ENCODE assay signal across 8 cellular contexts in the genomic region with DNA sequence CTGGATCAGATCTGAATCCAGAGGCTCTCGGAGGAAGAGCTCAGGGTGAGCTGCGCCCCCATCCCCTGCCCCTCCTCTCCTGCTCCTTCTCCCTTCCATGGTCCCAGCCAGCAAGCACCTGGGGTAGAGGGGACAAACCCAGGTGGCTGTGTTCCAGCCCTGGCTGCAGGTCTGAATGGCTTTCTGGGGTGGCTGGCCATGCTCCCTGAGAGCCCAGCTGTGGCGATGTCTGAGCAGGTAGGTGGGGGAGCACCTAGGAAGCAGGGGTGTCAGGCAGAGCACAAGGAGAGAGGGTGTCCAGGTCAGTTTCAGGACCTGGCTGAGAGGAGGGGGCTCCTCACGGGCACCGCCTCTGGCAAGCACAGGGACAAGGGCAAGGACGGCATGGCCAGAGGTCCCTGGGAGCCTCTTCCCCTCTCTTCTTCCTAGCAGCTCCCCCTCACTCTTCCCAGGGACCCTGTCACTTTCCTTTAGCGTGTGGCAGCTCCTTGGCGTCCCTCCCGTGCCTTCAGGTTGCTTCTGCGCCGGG.
DNase-seq lines count a peak whose midpoint lies in the region; FAIRE-seq and TF ChIP-seq lines count a peak whose summit lies in the region.

No MANE protein-coding gene starts in this region.

- no peaks in the 10 kb centered on the region for H3K9me2 ChIP-seq in OCI-LY1 (ENCODE audit: low read depth, low read length)

- H3K9me3 Mint-ChIP-seq in neural crest cell, result no peaks in the 10 kb centered on the region

- H4K20me1 ChIP-seq in BLaER1 (peaks cover 32% of the 10 kb centered on the region), OCI-LY1 (ENCODE audit: insufficient read depth, low read length) (no peaks in the 10 kb centered on the region), H1 (replicated peaks in 1 of 2; ENCODE audit: control insufficient read depth in 1 of 2, insufficient read depth in 2 of 2, low read length in 2 of 2) (peaks cover 5 to 11% of the 10 kb centered on the region in 2 experiments)

- peak overlapping the region; percentile 40; the same call in 1 of the 2 replicates for H2BK12ac ChIP-seq in H1 (ENCODE audit: low read depth, low read length)

- H2BK15ac ChIP-seq in H1 (ENCODE audit: low read length), result peak overlapping the region; percentile 65; the same call in 1 of the 2 replicates

- peaks cover 6% of the 10 kb centered on the region for H3K36me3 Mint-ChIP-seq in neural crest cell (ENCODE audit: low read depth)

- 9% methylated on average over 9 of the region's 11 CpGs; no CpG with 5 or more reads in 1 of the 2 experiments for WGBS in H1 (ENCODE audit: extremely low coverage in 1 of 2, insufficient coverage in 1 of 2, insufficient read length in 1 of 2, insufficient replicate concordance in 2 of 2, low coverage in 1 of 2, low lambda C conversion rate in 2 of 2, missing lambda C conversion rate in 1 of 2), 2 experiments

- peaks cover 25% of the 10 kb centered on the region for H3K79me1 ChIP-seq in H1 (ENCODE audit: low read depth, low read length)

- H3K9ac ChIP-seq in BLaER1 (peak overlapping the region; percentile 98), OCI-LY1 (ENCODE audit: low read length) (peak overlapping the region; percentile 97), H1 (replicated peaks in 1 of 4; ENCODE audit: extremely low read depth in 1 of 4, low read depth in 3 of 4, low read length in 3 of 4) (peak overlapping the region in 3 of 4 experiments; percentile 2 to 58 (median 21); a peak in 5 of 7 replicates)

- H3K18ac ChIP-seq in H1 (ENCODE audit: extremely low read depth, low read length), result peak overlapping the region; percentile 39

- H2AFZ ChIP-seq in OCI-LY1 (ENCODE audit: low read length), result no peak overlapping the region
- no peak overlapping the region for H2AFZ ChIP-seq in H1 (ENCODE audit: low read length)

- TF ChIP-seq CTCF in OCI-LY1 (IDR thresholded peaks at IDR 0.05; ENCODE audit: low read length), result no peak
- no peak for TF ChIP-seq CTCF in H1 (IDR thresholded peaks at IDR 0.05; ENCODE audit: control extremely low read depth in 1 of 3, insufficient read depth in 1 of 3, low read depth in 1 of 3, low read length in 3 of 3)
- no peak for TF ChIP-seq CTCF in neural crest cell (conservative IDR thresholded peaks at IDR 0.05)

- peaks cover 12% of the 10 kb centered on the region for H3K27me3 Mint-ChIP-seq in neural crest cell (ENCODE audit: low read depth)

- H3K4me3 Mint-ChIP-seq in neural crest cell, result peak overlapping the region; percentile 98

- peaks cover 90% of the 10 kb centered on the region for H3K4me1 Mint-ChIP-seq in neural crest cell

- no peak for TF ChIP-seq RAD21 in H1 (IDR thresholded peaks at IDR 0.05 in 1 of 2, conservative IDR thresholded peaks at IDR 0.05 in 1 of 2; ENCODE audit: low read depth in 2 of 2, low read length in 2 of 2)

- H3K4ac ChIP-seq in H1 (replicated peaks; ENCODE audit: insufficient read length, low read depth, low read length), result peak overlapping the region; percentile 99

- H3K4me3 ChIP-seq in BLaER1 (peak overlapping the region; percentile 89), OCI-LY1 (ENCODE audit: low read depth, low read length, poor library complexity, severe bottlenecking) (peak overlapping the region; percentile 87), H1 (ENCODE audit: extremely low read depth in 1 of 4, insufficient read depth in 2 of 4, low read depth in 3 of 4, low read length in 4 of 4) (peak overlapping the region; percentile 50 to 78 (median 61))

- peak overlapping the region; percentile 96 for H4K91ac ChIP-seq in H1 (replicated peaks; ENCODE audit: insufficient read length, low read length)

- H4K8ac ChIP-seq in H1 (ENCODE audit: extremely low read depth, insufficient read depth, low read length), result peak overlapping the region; percentile 97; the same call in 1 of the 2 replicates

- H3K23ac ChIP-seq in H1 (ENCODE audit: insufficient read length), result no peak overlapping the region

- no peak overlapping the region for H3K14ac ChIP-seq in H1 (ENCODE audit: insufficient read length)

- H3K4me2 ChIP-seq in BLaER1, result peak overlapping the region; percentile 99
- peak overlapping the region; percentile 98 for H3K4me2 ChIP-seq in OCI-LY1 (ENCODE audit: low read length)
- peak overlapping the region; percentile 71 to 78 for H3K4me2 ChIP-seq in H1 (ENCODE audit: insufficient read depth in 1 of 2, low read depth in 2 of 2, low read length in 2 of 2)

- 0 out of 3 replicates have a peak, but pooled peaks of 1 of the 2 experiments have one; percentile 35 for TF ChIP-seq POLR2A in H1 (IDR thresholded peaks at IDR 0.05; ENCODE audit: control extremely low read depth in 1 of 2, low read depth in 2 of 2, low read length in 2 of 2)
- no peak for TF ChIP-seq POLR2A in GM12891 (IDR thresholded peaks at IDR 0.05; ENCODE audit: low read depth, low read length)
- TF ChIP-seq POLR2A in erythroblast (IDR thresholded peaks at IDR 0.05; ENCODE audit: low read length), result no peak

- H3K9me3 ChIP-seq in BLaER1, result no peaks in the 10 kb centered on the region
- H3K9me3 ChIP-seq in OCI-LY1 (ENCODE audit: low read length), result no peaks in the 10 kb centered on the region
- H3K9me3 ChIP-seq in H1 (ENCODE audit: insufficient read depth in 2 of 2, low read depth in 1 of 2, low read length in 1 of 2), result no peaks in the 10 kb centered on the region

- POLR2A ChIA-PET in H1 (lab: Charles Lee; ENCODE audit: partially characterized antibody), result interaction anchor here (0.6 to 3.5 kb wide), 11 partner anchors 8 to 112 kb away, joined by 3 to 33 read pairs (median 10); no protein-coding TSS in a partner anchor

- CTCF ChIA-PET in H1 (lab: Charles Lee; ENCODE audit: partially characterized antibody), result interaction anchor here (0.9 to 4.3 kb wide), 9 partner anchors 11 to 120 kb away, joined by 3 to 51 read pairs (median 4); no protein-coding TSS in a partner anchor

- peaks cover 67% of the 10 kb centered on the region for H3K79me2 ChIP-seq in OCI-LY1 (ENCODE audit: insufficient read depth, low read length)
- peaks cover 14 to 69% of the 10 kb centered on the region in 2 experiments for H3K79me2 ChIP-seq in H1 (ENCODE audit: control insufficient read depth in 1 of 2, insufficient read depth in 2 of 2, low read length in 2 of 2)

- H3K27me3 ChIP-seq in BLaER1 (no peaks in the 10 kb centered on the region), OCI-LY1 (ENCODE audit: insufficient read depth, low read length) (no peaks in the 10 kb centered on the region), H1 (replicated peaks in 1 of 4; ENCODE audit: control insufficient read depth in 3 of 4, extremely low read depth in 1 of 4, insufficient read depth in 3 of 4, low read length in 3 of 4) (no peaks in the 10 kb centered on the region)

- FAIRE-seq in H1 (lab: Jason Lieb, UNC) (no peak), GM12891 (lab: Jason Lieb, UNC) (no peak)

- peaks cover 87% of the 10 kb centered on the region for H3K4me1 ChIP-seq in BLaER1
- H3K4me1 ChIP-seq in OCI-LY1 (ENCODE audit: insufficient read depth, low read length, severe bottlenecking), result peaks cover 77% of the 10 kb centered on the region
- peaks cover 26 to 45% (median 36%) of the 10 kb centered on the region in 4 experiments for H3K4me1 ChIP-seq in H1 (replicated peaks in 1 of 4; ENCODE audit: control insufficient read depth in 3 of 4, insufficient read depth in 4 of 4, low read length in 3 of 4)

- H3F3A ChIP-seq in OCI-LY1 (ENCODE audit: insufficient read depth, low read length), result 0 out of 2 replicates have a peak, but pooled peaks cover 9% of the 10 kb centered on the region

- H2BK120ac ChIP-seq in H1 (replicated peaks; ENCODE audit: low read depth, low read length), result peak overlapping the region; percentile 86

- DNase-seq in H1 (ENCODE audit: low read depth in 1 of 2, low spot score in 2 of 2) (no peak), neural crest cell (ENCODE audit: low read depth, low spot score) (no peak), Kasumi-1 (lab: John Stamatoyannopoulos, UW) (no peak), GM12891 (ENCODE audit: insufficient read length, low spot score) (no peak), erythroblast (lab: John Stamatoyannopoulos, UW) (no peak)
- DNase-seq in activated CD8-positive, alpha-beta memory T cell treated with anti-CD3 and anti-CD28 coated beads for 24 hours, result no peak

- peak overlapping the region; percentile 100 for H3K27ac Mint-ChIP-seq in neural crest cell (ENCODE audit: unreplicated experiment)

- peaks cover 19% of the 10 kb centered on the region for H3K36me3 ChIP-seq in BLaER1
- peaks cover 64% of the 10 kb centered on the region for H3K36me3 ChIP-seq in OCI-LY1 (ENCODE audit: insufficient read depth, low read length)
- no peaks in the 10 kb centered on the region for H3K36me3 ChIP-seq in H1 (ENCODE audit: control insufficient read depth in 2 of 4, insufficient read depth in 4 of 4, low read length in 3 of 4)

- no peak overlapping the region for H3K56ac ChIP-seq in H1 (replicated peaks; ENCODE audit: insufficient read length, low read depth, low read length)

- H3K27ac ChIP-seq in BLaER1, result peak overlapping the region; percentile 99
- H3K27ac ChIP-seq in OCI-LY1 (ENCODE audit: low read depth, low read length, poor library complexity, severe bottlenecking), result peak overlapping the region; percentile 99
- H3K27ac ChIP-seq in H1 (ENCODE audit: low read depth, low read length), result peak overlapping the region; percentile 66

- H2AK5ac ChIP-seq in H1 (ENCODE audit: low read depth, low read length), result no peak overlapping the region

- no peak for TF ChIP-seq EP300 in H1 (IDR thresholded peaks at IDR 0.05; ENCODE audit: borderline replicate concordance in 1 of 2, low read depth in 2 of 2, low read length in 2 of 2)

- 0 out of 2 replicates have a peak overlapping the region, but pooled peaks have one; percentile 80 for H2BK20ac ChIP-seq in H1 (ENCODE audit: low read length)

- peaks cover 21% of the 10 kb centered on the region for H3K23me2 ChIP-seq in H1 (ENCODE audit: low read depth, low read length)

- peak overlapping the region; percentile 82 for H4K5ac ChIP-seq in H1 (ENCODE audit: insufficient read length, low read depth, low read length)

- H2BK5ac ChIP-seq in H1 (ENCODE audit: low read depth, low read length), result peak overlapping the region; percentile 80; the same call in 1 of the 2 replicates

TF ChIP-seq in H1, 55 proteins besides CTCF, POLR2A, EP300 and RAD21 (continues in another document):
- no peak for TF ChIP-seq SIRT6 (IDR thresholded peaks at IDR 0.05; ENCODE audit: low read length)
- peak; percentile 27 for TF ChIP-seq RNF2 (IDR thresholded peaks at IDR 0.05; ENCODE audit: borderline replicate concordance, low read depth, low read length, missing control alignments, poor library complexity, severe bottlenecking)
- TF ChIP-seq RBBP5 (IDR thresholded peaks at IDR 0.05; ENCODE audit: borderline replicate concordance, low read depth, low read length), result no peak
- no peak for TF ChIP-seq TCF12 (IDR thresholded peaks at IDR 0.05; ENCODE audit: low read depth, low read length)

TF ChIP-seq in GM12891, 5 proteins besides CTCF, POLR2A, EP300 and RAD21:
- TF ChIP-seq TAF1 (IDR thresholded peaks at IDR 0.05; ENCODE audit: low read depth, low read length), result no peak
- no peak for TF ChIP-seq PAX5 (IDR thresholded peaks at IDR 0.05; ENCODE audit: insufficient read depth, low read length, severe bottlenecking)
- TF ChIP-seq SPI1 (IDR thresholded peaks at IDR 0.05; ENCODE audit: low read depth, low read length), result no peak
- TF ChIP-seq POLR2AphosphoS5 (IDR thresholded peaks at IDR 0.05; ENCODE audit: low read depth, low read length), result no peak
- TF ChIP-seq POU2F2 (IDR thresholded peaks at IDR 0.05; ENCODE audit: low read depth, low read length), result no peak

Comparison
In these comparisons a context has a peak if more than half of its experiments do, and no peak if none do; other contexts are left out.
1. H3K9ac ChIP-seq: peak in every context shown above with its lines; median percentile 98 in BLaER1; 97 in OCI-LY1; 21 in H1.